1 cellular context compared by ENCODE assay signal in genomic region chr7:30524545-30524944, GRCh38.
TF ChIP-seq lines count a peak whose summit lies in the region.

No MANE protein-coding gene starts in this region.

TF ChIP-seq in HepG2, 621 proteins besides CTCF, POLR2A, EP300 and RAD21 (continued from another document):
- TF ChIP-seq ARID5B (CRISPR knock-in tag; IDR thresholded peaks at IDR 0.05) (0 out of 2 replicates have a peak, but pooled peaks have one; percentile 14), TBX3 (IDR thresholded peaks at IDR 0.05; ENCODE audit: borderline replicate concordance) (peak; percentile 55; the same call in 1 of the 2 replicates), ZBTB37 (CRISPR knock-in tag; IDR thresholded peaks at IDR 0.05) (peak; percentile 33; the same call in 1 of the 2 replicates)
TF ChIP-seq in HepG2: peak in this region for 5.
